In genomic region chr9:70502690-70503089, GRCh38 we compare ENCODE assay signal across 17 cellular contexts.
"Had no signal": no experiment of that assay in that cellular context is flagged by ENCODE, and none has a peak within 500 bp of the region (broad histone marks: within the 10 kb centered on the region; RNA-seq: fewer than 3 reads in every experiment).

No MANE protein-coding gene starts in this region.

- H3K9me3 ChIP-seq: pancreas had no signal

- H3K9me3 Mint-ChIP-seq: activated B cell treated with CpG ODN at 0.5 μM for 24 hours; activated naive CD4-positive, alpha-beta T cell treated with anti-CD3 and anti-CD28 coated beads, Interleukin-2, amount 10 ng/mL, durations not matched to agents 7 days and 5 days; activated T-helper 17 cell treated with anti-CD3 and anti-CD28 coated beads, Interleukin-2, amount 50 U/mL, for 72 hours; central memory CD8-positive, alpha-beta T cell; dendritic cell treated with granulocyte-macrophage colony-stimulating factor and Interleukin-4, amounts not matched to agents 40 ng/mL and 50 ng/mL, for 4 days; effector memory CD8-positive, alpha-beta T cell; neural progenitor cell; T-helper 1 cell treated with Interleukin-12 subunit alpha and Interleukin-12 subunit beta and Interleukin-4 antibody, amounts not matched to agents 30 μg/mL and 1 μg/mL, for 36 hours; type B pancreatic cell had no signal

- H3K4me1 Mint-ChIP-seq: activated B cell treated with CpG ODN at 0.5 μM for 24 hours; activated T-helper 17 cell treated with anti-CD3 and anti-CD28 coated beads, Interleukin-2, amount 50 U/mL, for 72 hours; brain; central memory CD8-positive, alpha-beta T cell; neural progenitor cell had no signal

- H3K4me1 ChIP-seq: neural progenitor cell, pancreas had no signal

- DNase-seq: activated B cell treated with CpG ODN at 0.5 μM for 24 hours; activated CD4-positive, alpha-beta T cell treated with anti-CD3 and anti-CD28 coated beads, Interleukin-2, amount 50 U/mL, for 1 hour; activated naive CD4-positive, alpha-beta T cell treated with anti-CD3 and anti-CD28 coated beads, Interleukin-2, amount 10 ng/mL, durations not matched to agents 7 days and 5 days; activated T-cell treated with anti-CD3 and anti-CD28 coated beads for 4 hours; effector memory CD8-positive, alpha-beta T cell; head of caudate nucleus; pancreas; stimulated activated CD4-positive, alpha-beta T cell treated with anti-CD3 and anti-CD28 coated beads, Interleukin-4, amount 100 ng/mL, for 4 hours had no signal

- H3K27ac Mint-ChIP-seq: activated B cell treated with CpG ODN at 0.5 μM for 24 hours; activated naive CD4-positive, alpha-beta T cell treated with anti-CD3 and anti-CD28 coated beads, Interleukin-2, amount 10 ng/mL, durations not matched to agents 7 days and 5 days; activated T-helper 17 cell treated with anti-CD3 and anti-CD28 coated beads, Interleukin-2, amount 50 U/mL, for 72 hours; brain; dendritic cell treated with granulocyte-macrophage colony-stimulating factor and Interleukin-4, amounts not matched to agents 40 ng/mL and 50 ng/mL, for 4 days; effector memory CD8-positive, alpha-beta T cell; neural progenitor cell; T-helper 1 cell treated with Interleukin-12 subunit alpha and Interleukin-12 subunit beta and Interleukin-4 antibody, amounts not matched to agents 30 μg/mL and 1 μg/mL, for 36 hours; type B pancreatic cell had no signal

- H3K4me3 ChIP-seq: neural progenitor cell, pancreas, skin epidermis had no signal

- H3K36me3 ChIP-seq: neural progenitor cell, pancreas had no signal

- H3K36me3 Mint-ChIP-seq: activated naive CD4-positive, alpha-beta T cell treated with anti-CD3 and anti-CD28 coated beads, Interleukin-2, amount 10 ng/mL, durations not matched to agents 7 days and 5 days; brain; neural progenitor cell; type B pancreatic cell had no signal

- H3K4me3 Mint-ChIP-seq: activated B cell treated with CpG ODN at 0.5 μM for 24 hours; activated naive CD4-positive, alpha-beta T cell treated with anti-CD3 and anti-CD28 coated beads, Interleukin-2, amount 10 ng/mL, durations not matched to agents 7 days and 5 days; activated T-helper 17 cell treated with anti-CD3 and anti-CD28 coated beads, Interleukin-2, amount 50 U/mL, for 72 hours; brain; central memory CD8-positive, alpha-beta T cell; dendritic cell treated with granulocyte-macrophage colony-stimulating factor and Interleukin-4, amounts not matched to agents 40 ng/mL and 50 ng/mL, for 4 days; effector memory CD8-positive, alpha-beta T cell; neural progenitor cell; T-helper 1 cell treated with Interleukin-12 subunit alpha and Interleukin-12 subunit beta and Interleukin-4 antibody, amounts not matched to agents 30 μg/mL and 1 μg/mL, for 36 hours; type B pancreatic cell had no signal

- H3K27ac ChIP-seq: epithelial cell of prostate, neural progenitor cell, pancreas had no signal

- H3K27me3 ChIP-seq: neural progenitor cell, pancreas had no signal

- H3K27me3 Mint-ChIP-seq: activated B cell treated with CpG ODN at 0.5 μM for 24 hours; brain; central memory CD8-positive, alpha-beta T cell; dendritic cell treated with granulocyte-macrophage colony-stimulating factor and Interleukin-4, amounts not matched to agents 40 ng/mL and 50 ng/mL, for 4 days; type B pancreatic cell had no signal

- ATAC-seq: activated T-helper 17 cell treated with anti-CD3 and anti-CD28 coated beads, Interleukin-2, amount 50 U/mL, for 72 hours; effector memory CD8-positive, alpha-beta T cell; pancreas had no signal
